ENCODE assay signal across 15 cellular contexts in genomic region chr2:223585691-223586090, GRCh38. TPM values are rescaled to one million over a fixed set of nuclear protein-coding genes. Genes with fewer than 3 reads are reported as not detected.
A peak's percentile ranks its signal among the peaks of the same experiment; 100 is the strongest.
DNase-seq lines count a peak whose midpoint lies in the region; ATAC-seq, FAIRE-seq and TF ChIP-seq lines count a peak whose summit lies in the region.
"Had no signal": no experiment of that assay in that cellular context is flagged by ENCODE, and none has a peak within 500 bp of the region (broad histone marks: within the 10 kb centered on the region; RNA-seq: fewer than 3 reads in every experiment).

No MANE protein-coding gene starts in this region.

- peaks cover 31% of the 10 kb centered on the region for H3K4me1 Mint-ChIP-seq in HFFc6 (ENCODE audit: low read depth)
- H3K4me1 Mint-ChIP-seq: stimulated activated memory B cell treated with anti-CD40 and anti-IgM and Interleukin-4, amounts not matched to agents 10 μg/mL and 1 μg/mL and 100 μg/mL, for 72 hours had no signal

- no TSS peak for BruUV-seq in K562 (replicated peaks; lab: Mats Ljungman, UMichigan)

- FAIRE-seq in K562 (lab: Jason Lieb, UNC): no peak
- FAIRE-seq: small intestine had no signal

- H3K27ac Mint-ChIP-seq in HFFc6: no peak overlapping the region
- H3K27ac Mint-ChIP-seq: activated CD8-positive, alpha-beta T cell treated with anti-CD3 and anti-CD28 coated beads, Interleukin-2, amount 10 ng/mL, durations not matched to agents 7 days and 5 days; mesothelial cell of epicardium; stimulated activated memory B cell treated with anti-CD40 and anti-IgM and Interleukin-4, amounts not matched to agents 10 μg/mL and 1 μg/mL and 100 μg/mL, for 72 hours had no signal

- no peak for TF ChIP-seq RAD21 in K562 (CRISPR knock-in tag; conservative IDR thresholded peaks at IDR 0.05 in 1 of 2, IDR thresholded peaks at IDR 0.05 in 1 of 2)

- no peak overlapping the region for H3K27ac ChIP-seq in K562 (ENCODE audit: extremely low read depth, low read depth, low read length)
- peak overlapping the region; percentile 42 for H3K27ac ChIP-seq in osteoblast (ENCODE audit: low read depth, low read length)
- no peak overlapping the region for H3K27ac ChIP-seq in esophagus squamous epithelium
- H3K27ac ChIP-seq: adrenal gland, SJSA1 had no signal

- H3K4me2 ChIP-seq in K562 (ENCODE audit: insufficient read depth, low read length) (no peak overlapping the region), osteoblast (ENCODE audit: insufficient read depth, low read length) (peak overlapping the region; percentile 44)

- no peak for TF ChIP-seq CTCF in HFFc6 (IDR thresholded peaks at IDR 0.05)
- TF ChIP-seq CTCF in K562 (IDR thresholded peaks at IDR 0.05 in 2 of 3, conservative IDR thresholded peaks at IDR 0.05 in 1 of 3; ENCODE audit: insufficient read depth in 2 of 3, low read depth in 1 of 3, low read length in 3 of 3): no peak
- no peak for TF ChIP-seq CTCF in osteoblast (IDR thresholded peaks at IDR 0.05; ENCODE audit: extremely low read depth, low read depth, low read length)
- no peak for TF ChIP-seq CTCF in esophagus squamous epithelium (IDR thresholded peaks at IDR 0.05)

- in situ Hi-C loops in K562 (cut with MboI): no loop called here
- in situ Hi-C loops in KBM-7 (cut with MboI; ENCODE audit: low pct_unique_long_range_greater_than_20kb, low sequenced_read_pairs): no loop called here

- no peaks in the 10 kb centered on the region for H3K9me3 ChIP-seq in K562 (replicated peaks; ENCODE audit: control insufficient read depth, insufficient read depth, low read depth, low read length)
- H3K9me3 ChIP-seq in osteoblast (ENCODE audit: low read depth, low read length): no peaks in the 10 kb centered on the region
- no peaks in the 10 kb centered on the region for H3K9me3 ChIP-seq in esophagus squamous epithelium
- H3K9me3 ChIP-seq: adrenal gland, SJSA1 had no signal

- no peak for TF ChIP-seq POLR2A in K562 (conservative IDR thresholded peaks at IDR 0.05)
- no peak for TF ChIP-seq POLR2A in esophagus squamous epithelium (IDR thresholded peaks at IDR 0.05)

- H3K4me3 ChIP-seq in K562 (no peak overlapping the region), osteoblast (ENCODE audit: insufficient read depth, low read length) (no peak overlapping the region), esophagus squamous epithelium (no peak overlapping the region)
- H3K4me3 ChIP-seq: adrenal gland, SJSA1 had no signal

- H2AFZ ChIP-seq in K562 (ENCODE audit: low read depth, low read length) (no peak overlapping the region), osteoblast (ENCODE audit: low read length) (peak overlapping the region; percentile 59)

- CTCF ChIA-PET in K562 (lab: Yijun Ruan, JAX; ENCODE audit: low intra/inter-chr PET ratio): no interaction called here

- ATAC-seq in K562: no peak
- ATAC-seq in GM18511 (IDR thresholded peaks at IDR 0.05; ENCODE audit: unreplicated experiment): no peak
- ATAC-seq: activated CD8-positive, alpha-beta T cell treated with anti-CD3 and anti-CD28 coated beads, Interleukin-2, amount 10 ng/mL, durations not matched to agents 7 days and 5 days; stimulated activated memory B cell treated with anti-CD40 and anti-IgM and Interleukin-4, amounts not matched to agents 10 μg/mL and 1 μg/mL and 100 μg/mL, for 72 hours had no signal

- H3K9me3 Mint-ChIP-seq in HFFc6: no peaks in the 10 kb centered on the region
- H3K9me3 Mint-ChIP-seq: mesothelial cell of epicardium had no signal

- intact Hi-C loops in K562 (cut with micrococcal nuclease) (no loop called here), esophagus squamous epithelium (cut with DNase I) (no loop called here)

- H3K79me2 ChIP-seq in K562 (ENCODE audit: control insufficient read depth, insufficient read depth, low read length) (no peaks in the 10 kb centered on the region), osteoblast (ENCODE audit: insufficient read depth, low read length) (no peaks in the 10 kb centered on the region)

- H3K36me3 ChIP-seq in K562 (ENCODE audit: control insufficient read depth, insufficient read depth, low read length): no peaks in the 10 kb centered on the region
- H3K36me3 ChIP-seq in osteoblast (ENCODE audit: insufficient read depth, low read length): no peaks in the 10 kb centered on the region
- H3K36me3 ChIP-seq in esophagus squamous epithelium: no peaks in the 10 kb centered on the region
- H3K36me3 ChIP-seq: adrenal gland, SJSA1 had no signal

- no peaks in the 10 kb centered on the region for H3K27me3 ChIP-seq in K562 (ENCODE audit: control insufficient read depth in 2 of 2, insufficient read depth in 2 of 2, low read length in 2 of 2)
- H3K27me3 ChIP-seq in osteoblast (ENCODE audit: insufficient read depth, low read length): no peaks in the 10 kb centered on the region
- H3K27me3 ChIP-seq in esophagus squamous epithelium: no peaks in the 10 kb centered on the region
- H3K27me3 ChIP-seq: adrenal gland, SJSA1 had no signal

- DNase-seq in HFFc6: peak; percentile 22
- peak; percentile 49 for DNase-seq in NCI-H226
- no peak for DNase-seq in K562 (ENCODE audit: extremely low read depth in 1 of 4, low spot score in 3 of 4)
- no peak for DNase-seq in osteoblast (ENCODE audit: insufficient read length, low spot score, missing footprints)
- DNase-seq in KBM-7: no peak
- no peak for DNase-seq in esophagus squamous epithelium (lab: John Stamatoyannopoulos, UW)
- no peak for DNase-seq in NK-92 treated with Interleukin-12 subunit alpha and Interleukin-12 subunit beta, amount 100 ng/mL, for 24 hours (lab: John Stamatoyannopoulos, UW)
- DNase-seq: activated CD8-positive, alpha-beta T cell treated with anti-CD3 and anti-CD28 coated beads, Interleukin-2, amount 10 ng/mL, durations not matched to agents 7 days and 5 days; KG1; small intestine had no signal

- H4K20me1 ChIP-seq in K562 (replicated peaks; ENCODE audit: control insufficient read depth, insufficient read depth, low read length) (no peaks in the 10 kb centered on the region), osteoblast (ENCODE audit: insufficient read depth, low read length) (no peaks in the 10 kb centered on the region)

- H3K9ac ChIP-seq in K562 (ENCODE audit: insufficient read depth in 1 of 2, low read depth in 2 of 2, low read length in 2 of 2): no peak overlapping the region

- H3K9me1 ChIP-seq in K562 (ENCODE audit: control insufficient read depth, insufficient read depth, low read length): no peaks in the 10 kb centered on the region

- 4% methylated on average over 4 of the region's 4 CpGs for WGBS in K562 (ENCODE audit: insufficient coverage, low coverage, missing lambda C conversion rate)
- WGBS in esophagus squamous epithelium, 2 donors: 31 to 39% methylated on average over 4 of the region's 4 CpGs

- no peak for TF ChIP-seq EP300 in K562 (IDR thresholded peaks at IDR 0.05; ENCODE audit: low read length)

- H3K36me3 Mint-ChIP-seq in HFFc6 (ENCODE audit: low read depth): no peaks in the 10 kb centered on the region
- H3K36me3 Mint-ChIP-seq: mesothelial cell of epicardium; stimulated activated memory B cell treated with anti-CD40 and anti-IgM and Interleukin-4, amounts not matched to agents 10 μg/mL and 1 μg/mL and 100 μg/mL, for 72 hours had no signal

- POLR2A ChIA-PET in K562 (lab: Yijun Ruan, JAX): interaction anchor here (1.5 kb wide), 1 partner anchor 16 kb away, joined by 3 read pairs; no protein-coding TSS in a partner anchor

- H3K4me1 ChIP-seq in K562 (replicated peaks in 1 of 2; ENCODE audit: control insufficient read depth in 2 of 2, insufficient read depth in 2 of 2, low read length in 2 of 2) (no peaks in the 10 kb centered on the region), osteoblast (ENCODE audit: insufficient read depth, low read length) (peaks cover 17% of the 10 kb centered on the region), esophagus squamous epithelium (peaks cover 0 to 6% (median 0%) of the 10 kb centered on the region in 3 donors)
- H3K4me1 ChIP-seq: adrenal gland had no signal

- no peak overlapping the region for H3K4me3 Mint-ChIP-seq in HFFc6
- H3K4me3 Mint-ChIP-seq: activated CD8-positive, alpha-beta T cell treated with anti-CD3 and anti-CD28 coated beads, Interleukin-2, amount 10 ng/mL, durations not matched to agents 7 days and 5 days; mesothelial cell of epicardium; stimulated activated memory B cell treated with anti-CD40 and anti-IgM and Interleukin-4, amounts not matched to agents 10 μg/mL and 1 μg/mL and 100 μg/mL, for 72 hours had no signal

- no peaks in the 10 kb centered on the region; the same call in 1 of the 2 replicates for H3K27me3 Mint-ChIP-seq in HFFc6 (ENCODE audit: insufficient read depth)
- H3K27me3 Mint-ChIP-seq: stimulated activated memory B cell treated with anti-CD40 and anti-IgM and Interleukin-4, amounts not matched to agents 10 μg/mL and 1 μg/mL and 100 μg/mL, for 72 hours had no signal

TF ChIP-seq in K562, 482 proteins besides CTCF, POLR2A, EP300 and RAD21:
- TF ChIP-seq KDM2B (CRISPR knock-in tag; IDR thresholded peaks at IDR 0.05) (no peak), RFX1 (IDR thresholded peaks at IDR 0.05) (0 out of 2 replicates have a peak, but pooled peaks have one; percentile 15)

RNA-seq across cellular contexts. Expression of gene SCG2, which starts 16.5 kb away (rescaled TPM):
- under 1 TPM; 0.23 to 0.97 (median 0.37) TPM for total RNA-seq in HFFc6 (2021; fragmentation: NEBNext Ultra II Directional; extraction: Animal tissue kit (Norgen Biotek cat#: 25700))
- 0.14 and 0.81 TPM in 2 replicates for total RNA-seq in K562 (2011; cell fraction: chromatin; rRNA removed; ENCODE audit: low replicate concordance)
- total RNA-seq in K562 (2011; cell fraction: nucleolus; rRNA removed): 0.13 TPM in 1 of 2 replicates, not detected in the other
- total RNA-seq in K562 (2011; cell fraction: nucleoplasm; rRNA removed): 0.29 and 0.38 TPM in 2 replicates
- total RNA-seq in K562 (2014; rRNA removed) (1.1 TPM in 2 replicates), K562 (2014; rRNA removed; fragmentation: Illumina TruSeq; extraction: Trizol) (1.4 and 1.6 TPM in 2 replicates), K562 (2015; rRNA removed; fragmentation: Illumina TruSeq; extraction: Trizol) (1.4 and 1.5 TPM in 2 replicates), K562 (2021) (0.49 and 0.78 TPM in 2 replicates), osteoblast (2.2 and 2.4 TPM in 2 replicates), esophagus squamous epithelium (under 1 TPM in 2 of 4 donors, not detected in 2; 0.13 to 0.18 TPM)
- polyA plus RNA-seq in K562 (2011; rRNA removed) (0.07 and 0.11 TPM in 2 replicates), K562 (2014; fragmentation: Illumina TruSeq; extraction: Trizol) (1.1 and 1.4 TPM in 2 replicates), K562 (2014; fragmentation: Nextera tagmentation; extraction: Ambion mirVana) (under 1 TPM; 0.37 to 0.38 TPM), K562 (2014; rRNA removed) (0.98 and 1.5 TPM in 2 replicates)
- polyA plus RNA-seq in K562 (2011; cell fraction: cytosol; rRNA removed): not detected in 2 replicates
- 0.10 and 0.28 TPM in 2 replicates for polyA plus RNA-seq in K562 (2011; cell fraction: nucleus; rRNA removed)
- 0.66 and 0.78 TPM in 2 replicates for polyA plus RNA-seq in K562 (2012)
- 0.09 and 0.11 TPM in 2 replicates for polyA minus RNA-seq in K562 (2011; rRNA and poly(A)+ RNA removed)
- polyA minus RNA-seq in K562 (2011; cell fraction: cytosol; rRNA and poly(A)+ RNA removed): not detected in 2 replicates
- polyA minus RNA-seq in K562 (2011; cell fraction: nucleus; rRNA and poly(A)+ RNA removed): not detected in 2 replicates
- total RNA-seq: activated CD8-positive, alpha-beta T cell treated with anti-CD3 and anti-CD28 coated beads, Interleukin-2, amount 10 ng/mL, durations not matched to agents 7 days and 5 days had no signal

Comparison
In these comparisons a context has a peak if more than half of its experiments do, and no peak if none do; other contexts are left out.
1. DNase-seq: peak in HFFc6 (single experiment) and NCI-H226 (single experiment); none in K562 (0 of 4), osteoblast (single experiment), KBM-7 (single experiment), esophagus squamous epithelium (single experiment) and NK-92 treated with Interleukin-12 subunit alpha and Interleukin-12 subunit beta, amount 100 ng/mL, for 24 hours (single experiment).